ENCODE assay signal across 7 cellular contexts in genomic region chr14:106879241-106879640, GRCh38.
DNase-seq lines count a peak whose midpoint lies in the region; ATAC-seq and TF ChIP-seq lines count a peak whose summit lies in the region.

No MANE protein-coding gene starts in this region.

- no peak for ATAC-seq in GM19328 (IDR thresholded peaks at IDR 0.05; ENCODE audit: unreplicated experiment)

- DNase-seq in GM13976 (ENCODE audit: low spot score) (peak; percentile 70), HT1080 (ENCODE audit: low read depth) (peak; percentile 21), T follicular helper cell (ENCODE audit: low read depth) (peak; percentile 21), NCI-H1417 treated with DMSO at 0.1 percent for 48 hours (lab: John Stamatoyannopoulos, UW) (no peak)
- peak; percentile 24 for DNase-seq in effector CD8-positive, alpha-beta T cell (lab: John Stamatoyannopoulos, UW)
- DNase-seq in stimulated activated CD8-positive, alpha-beta memory T cell treated with anti-CD3 and anti-CD28 coated beads, Interleukin-4, amount 100 ng/mL, for 48 hours, result peak; percentile 87

- TF ChIP-seq CTCF in GM13976 (IDR thresholded peaks at IDR 0.05; ENCODE audit: borderline replicate concordance, control extremely low read depth, extremely low read depth, insufficient read depth, missing control alignments), result peak; percentile 83

- in situ Hi-C loops in GM13976 (cut with MboI; ENCODE audit: low sequenced_read_pairs, unreplicated experiment), result no loop called here
